In the genomic region with DNA sequence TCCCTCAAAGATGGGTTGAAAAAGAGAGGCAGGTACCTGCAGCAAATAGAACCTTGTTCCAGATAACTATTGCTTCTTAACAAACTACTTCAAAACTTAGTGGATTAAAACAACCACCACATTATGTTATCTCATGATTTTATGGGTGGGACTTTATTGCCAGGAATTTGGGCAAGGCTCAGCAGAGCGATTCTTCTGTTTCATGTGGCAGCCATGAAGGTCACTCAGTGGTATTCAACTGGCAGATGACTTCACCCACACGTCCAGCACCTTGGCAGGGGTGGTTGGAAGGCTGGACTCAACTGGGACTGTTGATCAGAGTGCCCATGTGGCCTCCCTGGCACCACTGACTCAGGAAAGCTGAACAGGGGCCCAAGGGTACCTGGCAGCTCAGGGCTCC, we compare ENCODE assay signal across 22 cellular contexts.
DNase-seq lines count a peak whose midpoint lies in the region; ATAC-seq, FAIRE-seq and TF ChIP-seq lines count a peak whose summit lies in the region.
"Had no signal": no experiment of that assay in that cellular context is flagged by ENCODE, and none has a peak within 500 bp of the region (broad histone marks: within the 10 kb centered on the region; RNA-seq: fewer than 3 reads in every experiment).

No MANE protein-coding gene starts in this region.

- H3K36me3 ChIP-seq in HepG2 (replicated peaks in 1 of 2; ENCODE audit: control insufficient read depth in 1 of 2, insufficient read depth in 2 of 2, low read length in 2 of 2) (no peaks in the 10 kb centered on the region), right lobe of liver (no peaks in the 10 kb centered on the region)

- H3K4me1 ChIP-seq in HepG2 (ENCODE audit: insufficient read depth, low read length) (no peaks in the 10 kb centered on the region), right lobe of liver (no peaks in the 10 kb centered on the region)
- H3K4me1 ChIP-seq: A549 had no signal

- POLR2A ChIA-PET in HepG2 (lab: Yijun Ruan, JAX) = no interaction called here

- H3K9ac ChIP-seq in HepG2 (ENCODE audit: insufficient read depth, low read depth, low read length) = no peak overlapping the region
- H3K9ac ChIP-seq: BLaER1 treated with 17β-estradiol and CSF1 and Interleukin-3, amounts not matched to agents 10 nM and 100 nM had no signal

- intact Hi-C loops in HepG2 (cut with micrococcal nuclease; ENCODE audit: unreplicated experiment) = no loop called here
- intact Hi-C loops in right lobe of liver (cut with DNase I) = no loop called here

- no peaks in the 10 kb centered on the region for H4K20me1 ChIP-seq in HepG2 (ENCODE audit: insufficient read depth, low read length)
- H4K20me1 ChIP-seq: BLaER1 treated with 17β-estradiol and CSF1 and Interleukin-3, amounts not matched to agents 10 nM and 100 nM had no signal

- no TSS peak for BruUV-seq in HepG2 (replicated peaks; lab: Mats Ljungman, UMichigan)

- FAIRE-seq in HepG2 (lab: Jason Lieb, UNC) = no peak
- FAIRE-seq: A549, D721Med, G401.6, GM12891, GM19239 had no signal

- H3K9me3 ChIP-seq in HepG2 (ENCODE audit: low read length) (peaks cover 8% of the 10 kb centered on the region), right lobe of liver (peaks cover 0 to 4% (median 0%) of the 10 kb centered on the region in 4 donors)

- no peaks in the 10 kb centered on the region for H3K79me2 ChIP-seq in HepG2 (ENCODE audit: insufficient read depth, low read length)

- no peak overlapping the region for H3K4me2 ChIP-seq in HepG2 (ENCODE audit: low read depth, low read length)
- H3K4me2 ChIP-seq: A549; BLaER1 treated with 17β-estradiol and CSF1 and Interleukin-3, amounts not matched to agents 10 nM and 100 nM had no signal

- CTCF ChIA-PET in HepG2 (lab: Yijun Ruan, JAX; ENCODE audit: low intra/inter-chr PET ratio, low total read pairs) = no interaction called here

- TF ChIP-seq POLR2A in HepG2 (IDR thresholded peaks at IDR 0.05; ENCODE audit: insufficient read depth in 1 of 2, low read depth in 2 of 2, low read length in 2 of 2) (no peak), right lobe of liver (IDR thresholded peaks at IDR 0.05) (no peak)

- WGBS in HepG2 (ENCODE audit: low lambda C conversion rate) = 0% methylated on average over 2 of the region's 2 CpGs
- WGBS in right lobe of liver (ENCODE audit: insufficient coverage, low coverage, low lambda C conversion rate, missing lambda C conversion rate) = 83% methylated on average over 1 of the region's 2 CpGs

- TF ChIP-seq CTCF in HepG2 (CRISPR knock-in tag; IDR thresholded peaks at IDR 0.05) (no peak), right lobe of liver (IDR thresholded peaks at IDR 0.05) (no peak)

- in situ Hi-C loops in HepG2 (cut with HindIII; ENCODE audit: extremely low pct_ligation_motif_present, low pct_unique_long_range_greater_than_20kb) = no loop called here

- DNase-seq in HepG2 (ENCODE audit: low spot score) = no peak
- no peak for DNase-seq in right lobe of liver
- DNase-seq in LoVo (ENCODE audit: low spot score) = peak; percentile 74
- DNase-seq in mesenteric fat pad (ENCODE audit: low spot score) = peak; percentile 26
- no peak for DNase-seq in NCI-H1092 treated with DMSO at 0.1 percent for 48 hours (lab: John Stamatoyannopoulos, UW)
- DNase-seq: AML-193; Caco-2; Calu3; CD4-positive, alpha-beta T cell; CD8-positive, alpha-beta T cell; DMS79 treated with DMSO at 0.1 percent for 48 hours; GF-D8 had no signal

- H2AFZ ChIP-seq in HepG2 (ENCODE audit: low read length) = no peak overlapping the region

- no peak overlapping the region for H3K27ac ChIP-seq in HepG2 (ENCODE audit: extremely low read length, insufficient read depth, low read length)
- no peak overlapping the region for H3K27ac ChIP-seq in right lobe of liver
- H3K27ac ChIP-seq: 22Rv1; A549; BLaER1 treated with 17β-estradiol and CSF1 and Interleukin-3, amounts not matched to agents 10 nM and 100 nM; C4-2B had no signal

- no peak for ATAC-seq in HepG2
- no peak for ATAC-seq in right lobe of liver
- ATAC-seq in HG02623 (IDR thresholded peaks at IDR 0.05; ENCODE audit: unreplicated experiment) = no peak
- no peak for ATAC-seq in GM19023 (IDR thresholded peaks at IDR 0.05; ENCODE audit: unreplicated experiment)
- ATAC-seq: A549; CD8-positive, alpha-beta T cell had no signal

- H3K27me3 ChIP-seq in HepG2 (ENCODE audit: control insufficient read depth in 1 of 2, insufficient read depth in 2 of 2, low read length in 2 of 2) (peaks cover 0 to 3% of the 10 kb centered on the region in 2 experiments; a peak in 1 of 5 replicates), right lobe of liver (no peaks in the 10 kb centered on the region)
- H3K27me3 ChIP-seq: BLaER1 treated with 17β-estradiol and CSF1 and Interleukin-3, amounts not matched to agents 10 nM and 100 nM had no signal

- no peak for TF ChIP-seq EP300 in HepG2 (IDR thresholded peaks at IDR 0.05; ENCODE audit: low read depth in 2 of 2, low read length in 2 of 2)
- no peak for TF ChIP-seq EP300 in HepG2 (CRISPR knock-in tag; IDR thresholded peaks at IDR 0.05; ENCODE audit: borderline replicate concordance)

- no peak for TF ChIP-seq RAD21 in HepG2 (CRISPR knock-in tag; IDR thresholded peaks at IDR 0.05)

- H3K4me3 ChIP-seq in HepG2 (replicated peaks in 1 of 3; ENCODE audit: insufficient read depth in 1 of 3, low read depth in 2 of 3, low read length in 3 of 3) (no peak overlapping the region), right lobe of liver (no peak overlapping the region)
- H3K4me3 ChIP-seq: A549; BLaER1 treated with 17β-estradiol and CSF1 and Interleukin-3, amounts not matched to agents 10 nM and 100 nM had no signal

TF ChIP-seq in HepG2, 621 proteins besides CTCF, POLR2A, EP300 and RAD21:
- TF ChIP-seq ZNF331 (CRISPR knock-in tag; IDR thresholded peaks at IDR 0.05) = peak; percentile 99
- TF ChIP-seq, protein P1, sequence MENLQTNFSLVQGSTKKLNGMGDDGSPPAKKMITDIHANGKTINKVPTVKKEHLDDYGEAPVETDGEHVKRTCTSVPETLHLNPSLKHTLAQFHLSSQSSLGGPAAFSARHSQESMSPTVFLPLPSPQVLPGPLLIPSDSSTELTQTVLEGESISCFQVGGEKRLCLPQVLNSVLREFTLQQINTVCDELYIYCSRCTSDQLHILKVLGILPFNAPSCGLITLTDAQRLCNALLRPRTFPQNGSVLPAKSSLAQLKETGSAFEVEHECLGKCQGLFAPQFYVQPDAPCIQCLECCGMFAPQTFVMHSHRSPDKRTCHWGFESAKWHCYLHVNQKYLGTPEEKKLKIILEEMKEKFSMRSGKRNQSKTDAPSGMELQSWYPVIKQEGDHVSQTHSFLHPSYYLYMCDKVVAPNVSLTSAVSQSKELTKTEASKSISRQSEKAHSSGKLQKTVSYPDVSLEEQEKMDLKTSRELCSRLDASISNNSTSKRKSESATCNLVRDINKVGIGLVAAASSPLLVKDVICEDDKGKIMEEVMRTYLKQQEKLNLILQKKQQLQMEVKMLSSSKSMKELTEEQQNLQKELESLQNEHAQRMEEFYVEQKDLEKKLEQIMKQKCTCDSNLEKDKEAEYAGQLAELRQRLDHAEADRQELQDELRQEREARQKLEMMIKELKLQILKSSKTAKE (CRISPR knock-in tag; IDR thresholded peaks at IDR 0.05; ENCODE audit: borderline replicate concordance) = no peak
TF ChIP-seq in HepG2: peak in this region for 1.

Comparison
In these comparisons a context has a peak if more than half of its experiments do, and no peak if none do; other contexts are left out.
1. DNase-seq: peak in LoVo (single experiment) and mesenteric fat pad (single experiment); none in HepG2 (single experiment), right lobe of liver (0 of 3) and NCI-H1092 treated with DMSO at 0.1 percent for 48 hours (single experiment).